In genomic region chr22:42070517-42071422, GRCh38 we compare ENCODE assay signal across 8 cellular contexts. TPM values are rescaled to one million over a fixed set of nuclear protein-coding genes. Genes with fewer than 3 reads are reported as not detected.
DNase-seq lines count a peak whose midpoint lies in the region; ATAC-seq, FAIRE-seq and TF ChIP-seq lines count a peak whose summit lies in the region.

NAGA (minus strand) TSS chr22:42070812; CDS start chr22:42070297, 515 bp downstream.

- peak; percentile 91 for ATAC-seq in HG03175 (IDR thresholded peaks at IDR 0.05; ENCODE audit: unreplicated experiment)

- no peaks in the 10 kb centered on the region for H3K9me3 ChIP-seq in iPS-20b (ENCODE audit: insufficient read depth, low read depth, low read length)

- peak within 1 kb of the TSS; percentile 73; the same call in 1 of the 2 replicates for H3K9ac ChIP-seq in iPS-20b (ENCODE audit: low read depth, low read length)

- no peak for TF ChIP-seq CTCF in WI38 (IDR thresholded peaks at IDR 0.05; ENCODE audit: low read depth, low read length)
- no peak for TF ChIP-seq CTCF in bronchial epithelial cell (IDR thresholded peaks at IDR 0.05; ENCODE audit: insufficient read depth, low read length, severe bottlenecking)

- peak; percentile 40 for FAIRE-seq in bronchial epithelial cell (lab: Jason Lieb, UNC)

- H3K27ac ChIP-seq in iPS-20b (ENCODE audit: low read length) (no peak within 1 kb of the TSS), skin epidermis (peak within 1 kb of the TSS in 20 of 21 experiments; percentile 55 to 91 (median 82))

- H3K27me3 ChIP-seq in bronchial epithelial cell (ENCODE audit: control insufficient read depth, insufficient read depth, low read length) = no peaks in the 10 kb centered on the region
- H3K27me3 ChIP-seq in iPS-20b (ENCODE audit: insufficient read depth, low read length) = peaks cover 17% of the 10 kb centered on the region

- DNase-seq in AG08395 (ENCODE audit: low spot score) = peak; percentile 95
- peak; percentile 85 for DNase-seq in NCI-H226
- peak; percentile 91 for DNase-seq in bronchial epithelial cell (ENCODE audit: low read depth)

- H3K36me3 ChIP-seq in bronchial epithelial cell (ENCODE audit: control insufficient read depth, insufficient read depth, low read length) = peaks cover 11% of the 10 kb centered on the region
- H3K36me3 ChIP-seq in iPS-20b (ENCODE audit: insufficient read depth, low read depth, low read length) = peaks cover 15% of the 10 kb centered on the region

- peak; percentile 79 for TF ChIP-seq POLR2A in GM18951 (IDR thresholded peaks at IDR 0.05; ENCODE audit: extremely low read depth, insufficient read depth, insufficient read length)

- peak within 1 kb of the TSS; percentile 63 for H3K4me3 ChIP-seq in WI38 (ENCODE audit: low read depth, low read length)
- H3K4me3 ChIP-seq in bronchial epithelial cell (ENCODE audit: low read depth, low read length) = peak within 1 kb of the TSS; percentile 47
- H3K4me3 ChIP-seq in iPS-20b (ENCODE audit: low read length) = peak within 1 kb of the TSS; percentile 83
- peak within 1 kb of the TSS; percentile 40 to 70 (median 61) for H3K4me3 ChIP-seq in skin epidermis

- H3K4me1 ChIP-seq in iPS-20b (ENCODE audit: insufficient read depth, low read length) = peaks cover 11% of the 10 kb centered on the region; the same call in 1 of the 2 replicates

- in situ Hi-C loops in GM18951 (cut with MboI; ENCODE audit: low sequenced_read_pairs, unreplicated experiment) = no loop called here

RNA-seq across cellular contexts. Expression of gene NAGA, which starts in this region (rescaled TPM):
- 18.7 and 26.0 TPM in 2 replicates for total RNA-seq in bronchial epithelial cell
